Comparison of ENCODE assay signal across 20 cellular contexts in the genomic region with DNA sequence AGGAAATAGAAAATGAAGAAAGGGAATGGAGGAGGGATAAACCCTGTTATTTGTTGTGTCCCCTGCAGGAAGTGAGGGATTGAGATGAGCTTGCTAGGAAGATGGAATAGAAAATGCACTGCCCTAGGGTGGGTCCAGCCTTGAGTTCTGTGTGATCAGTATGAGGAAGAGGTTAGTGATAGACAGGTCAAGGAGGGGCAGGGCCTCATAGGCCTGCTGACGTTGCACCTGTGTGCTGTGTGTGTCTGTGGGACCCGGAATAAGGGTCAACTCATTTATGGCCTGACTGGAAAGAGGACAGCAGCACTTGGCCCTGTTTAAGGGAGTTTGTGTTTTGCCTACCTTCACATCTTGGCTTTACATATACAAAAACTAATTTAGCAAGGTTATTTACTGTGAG. TPM values are rescaled to one million over a fixed set of nuclear protein-coding genes. Genes with fewer than 3 reads are reported as not detected.
DNase-seq lines count a peak whose midpoint lies in the region; TF ChIP-seq lines count a peak whose summit lies in the region.
"Had no signal": no experiment of that assay in that cellular context is flagged by ENCODE, and none has a peak within 500 bp of the region (broad histone marks: within the 10 kb centered on the region; RNA-seq: fewer than 3 reads in every experiment).

No MANE protein-coding gene starts in this region.

- H3K27ac ChIP-seq in mammary epithelial cell (ENCODE audit: insufficient read depth, low read depth, low read length): no peak overlapping the region
- no peak overlapping the region for H3K27ac ChIP-seq in breast epithelium
- peak overlapping the region; percentile 2 for H3K27ac ChIP-seq in OCI-LY1 (ENCODE audit: low read depth, low read length, poor library complexity, severe bottlenecking)
- peak overlapping the region in 3 of 4 donors; percentile 94 to 97 (median 97) for H3K27ac ChIP-seq in transverse colon
- H3K27ac ChIP-seq in CD8-positive, alpha-beta memory T cell (ENCODE audit: low read depth, low read length): no peak overlapping the region
- H3K27ac ChIP-seq: GM23248, stomach had no signal

- DNase-seq in mammary epithelial cell (no peak), breast epithelium (ENCODE audit: low spot score in 2 of 2) (no peak), endothelial cell (ENCODE audit: low spot score) (no peak), transverse colon (peak; percentile 29), NCI-H510A treated with DMSO at 0.1 percent for 48 hours (lab: John Stamatoyannopoulos, UW) (no peak), T1000 (lab: John Stamatoyannopoulos, UW) (no peak)
- DNase-seq in CD8-positive, alpha-beta memory T cell: no peak
- DNase-seq: activated CD4-positive, alpha-beta T cell treated with anti-CD3 and anti-CD28 coated beads, Interleukin-2, amount 50 U/mL, for 48 hours; activated naive CD4-positive, alpha-beta T cell treated with anti-CD3 and anti-CD28 coated beads for 36 hours; amygdala; GM23248; mesenchymal stem cell; NCI-H1092 treated with DMSO at 0.1 percent for 48 hours; NCI-H187; OCI-M1; stimulated activated CD4-positive, alpha-beta T cell treated with anti-CD3 and anti-CD28 coated beads, Interleukin-4, amount 100 ng/mL, for 1 hour; stomach; T-helper 1 cell had no signal

- no peak overlapping the region for H3K4me2 ChIP-seq in mammary epithelial cell (ENCODE audit: insufficient read depth, low read depth, low read length)
- H3K4me2 ChIP-seq in OCI-LY1 (ENCODE audit: low read length): peak overlapping the region; percentile 90; the same call in 1 of the 2 replicates

- H3K9me3 ChIP-seq in mammary epithelial cell (replicated peaks; ENCODE audit: insufficient read depth, low read length): peaks cover 7% of the 10 kb centered on the region
- H3K9me3 ChIP-seq in breast epithelium: no peaks in the 10 kb centered on the region
- H3K9me3 ChIP-seq in OCI-LY1 (ENCODE audit: low read length): peaks cover 2% of the 10 kb centered on the region
- H3K9me3 ChIP-seq in transverse colon: no peaks in the 10 kb centered on the region
- H3K9me3 ChIP-seq in CD8-positive, alpha-beta memory T cell (ENCODE audit: low read length): peaks cover 3% of the 10 kb centered on the region
- H3K9me3 ChIP-seq: stomach had no signal

- peak overlapping the region; percentile 10 for H3K27ac Mint-ChIP-seq in endothelial cell (ENCODE audit: unreplicated experiment)
- peak overlapping the region in 2 of 8 donors; percentile 14 to 74 for H3K27ac Mint-ChIP-seq in CD8-positive, alpha-beta memory T cell
- H3K27ac Mint-ChIP-seq: activated naive CD4-positive, alpha-beta T cell treated with anti-CD3 and anti-CD28 coated beads for 36 hours; progenitor cell of endocrine pancreas had no signal

- in situ Hi-C loops in mammary epithelial cell (cut with MboI; ENCODE audit: low sequenced_read_pairs in 2 of 2): loop anchor here in 1 of 2 donors (10.0 kb wide), 1 partner anchor 60 kb away; a partner anchor contains a TSS
- in situ Hi-C loops in transverse colon (cut with MboI; ENCODE audit: low pct_ligation_motif_present in 1 of 4, low pct_unique_long_range_greater_than_20kb in 1 of 4, low sequenced_read_pairs in 3 of 4): no loop called here

- no peak overlapping the region for H2AFZ ChIP-seq in mammary epithelial cell (ENCODE audit: low read depth, low read length)
- no peak overlapping the region for H2AFZ ChIP-seq in OCI-LY1 (ENCODE audit: low read length)
- H2AFZ ChIP-seq: GM23248 had no signal

- POLR2A ChIA-PET in CD8-positive, alpha-beta memory T cell (lab: Charles Lee): no interaction called here

- dilution Hi-C loops in mammary epithelial cell (cut with HindIII; ENCODE audit: low sequenced_read_pairs): loop anchor here (5.0 kb wide), 3 partner anchors 43 to 88 kb away; no protein-coding TSS in a partner anchor

- intact Hi-C loops in mammary epithelial cell (cut with micrococcal nuclease): loop anchor here (10.0 kb wide), 1 partner anchor 90 kb away; no protein-coding TSS in a partner anchor
- intact Hi-C loops in breast epithelium (cut with DNase I; ENCODE audit: low total_unique reads): no loop called here
- intact Hi-C loops in transverse colon (cut with DNase I; ENCODE audit: low total_unique reads): no loop called here

- peaks cover 19% of the 10 kb centered on the region for H3K36me3 Mint-ChIP-seq in endothelial cell (ENCODE audit: low read depth, unreplicated experiment)
- peaks cover 0 to 25% (median 6%) of the 10 kb centered on the region in 3 donors for H3K36me3 Mint-ChIP-seq in CD8-positive, alpha-beta memory T cell

- H3K9me2 ChIP-seq in OCI-LY1 (ENCODE audit: low read depth, low read length): no peaks in the 10 kb centered on the region

- no peaks in the 10 kb centered on the region for H3K27me3 ChIP-seq in mammary epithelial cell (ENCODE audit: insufficient read depth, low read length)
- H3K27me3 ChIP-seq in breast epithelium: no peaks in the 10 kb centered on the region
- no peaks in the 10 kb centered on the region for H3K27me3 ChIP-seq in OCI-LY1 (ENCODE audit: insufficient read depth, low read length)
- H3K27me3 ChIP-seq in transverse colon: no peaks in the 10 kb centered on the region
- H3K27me3 ChIP-seq in CD8-positive, alpha-beta memory T cell (ENCODE audit: insufficient read depth, low read length, poor library complexity, severe bottlenecking): no peaks in the 10 kb centered on the region
- H3K27me3 ChIP-seq: stomach had no signal

- no peak for TF ChIP-seq POLR2A in breast epithelium (IDR thresholded peaks at IDR 0.05)
- no peak for TF ChIP-seq POLR2A in transverse colon (IDR thresholded peaks at IDR 0.05)

- H4K20me1 ChIP-seq in mammary epithelial cell (ENCODE audit: insufficient read depth, low read length): no peaks in the 10 kb centered on the region
- H4K20me1 ChIP-seq in OCI-LY1 (ENCODE audit: insufficient read depth, low read length): no peaks in the 10 kb centered on the region

- CTCF ChIA-PET in mammary epithelial cell (lab: Charles Lee; ENCODE audit: low non-redundant PET): no interaction called here
- CTCF ChIA-PET in CD8-positive, alpha-beta memory T cell (lab: Charles Lee): interaction anchor here (1.8 kb wide), 1 partner anchor 23 kb away, joined by 4 read pairs; no protein-coding TSS in a partner anchor

- H3K9ac ChIP-seq in mammary epithelial cell (ENCODE audit: insufficient read depth, low read length) (no peak overlapping the region), OCI-LY1 (ENCODE audit: low read length) (no peak overlapping the region)
- H3K9ac ChIP-seq: GM23248 had no signal

- H3K27me3 Mint-ChIP-seq in endothelial cell (ENCODE audit: unreplicated experiment): peaks cover 7% of the 10 kb centered on the region
- H3K27me3 Mint-ChIP-seq in CD8-positive, alpha-beta memory T cell: peaks cover 0 to 1% of the 10 kb centered on the region in 2 donors
- H3K27me3 Mint-ChIP-seq: progenitor cell of endocrine pancreas had no signal

- H3K4me1 Mint-ChIP-seq in endothelial cell (ENCODE audit: unreplicated experiment): peaks cover 34% of the 10 kb centered on the region
- H3K4me1 Mint-ChIP-seq in CD8-positive, alpha-beta memory T cell: peaks cover 21 to 52% (median 27%) of the 10 kb centered on the region in 3 donors

- BruUV-seq in mammary epithelial cell (replicated peaks; lab: Mats Ljungman, UMichigan): TSS peak; percentile 3

- WGBS in mammary epithelial cell (ENCODE audit: low coverage, missing lambda C conversion rate): 97% methylated on average over 2 of the region's 2 CpGs
- WGBS in transverse colon (ENCODE audit: low coverage in 1 of 2), 2 donors: 75% methylated on average over 2 of the region's 2 CpGs; no CpG with 5 or more reads in 1 of the 2 donors

- H3K79me2 ChIP-seq in mammary epithelial cell (ENCODE audit: insufficient read depth, low read length): peaks cover 83% of the 10 kb centered on the region
- peaks cover 40% of the 10 kb centered on the region for H3K79me2 ChIP-seq in OCI-LY1 (ENCODE audit: insufficient read depth, low read length)

- peak overlapping the region; percentile 29 for H3K4me3 Mint-ChIP-seq in endothelial cell (ENCODE audit: unreplicated experiment)
- H3K4me3 Mint-ChIP-seq in CD8-positive, alpha-beta memory T cell: peak overlapping the region in 2 of 7 donors; percentile 61 to 66
- H3K4me3 Mint-ChIP-seq: activated naive CD4-positive, alpha-beta T cell treated with anti-CD3 and anti-CD28 coated beads for 36 hours had no signal

- H3K36me3 ChIP-seq in mammary epithelial cell (ENCODE audit: insufficient read depth, low read length): peaks cover 11% of the 10 kb centered on the region
- H3K36me3 ChIP-seq in breast epithelium: no peaks in the 10 kb centered on the region
- H3K36me3 ChIP-seq in OCI-LY1 (ENCODE audit: insufficient read depth, low read length): peaks cover 36% of the 10 kb centered on the region
- no peaks in the 10 kb centered on the region for H3K36me3 ChIP-seq in transverse colon
- peaks cover 15% of the 10 kb centered on the region for H3K36me3 ChIP-seq in CD8-positive, alpha-beta memory T cell (ENCODE audit: insufficient read depth, low read length)

- TF ChIP-seq EP300 in transverse colon (IDR thresholded peaks at IDR 0.05; ENCODE audit: low read depth): no peak

- H3K4me3 ChIP-seq in mammary epithelial cell (replicated peaks in 1 of 3; ENCODE audit: insufficient read depth in 1 of 3, low read depth in 2 of 3, low read length in 3 of 3) (no peak overlapping the region), breast epithelium (no peak overlapping the region), OCI-LY1 (ENCODE audit: low read depth, low read length, poor library complexity, severe bottlenecking) (no peak overlapping the region), transverse colon (no peak overlapping the region)
- H3K4me3 ChIP-seq in CD8-positive, alpha-beta memory T cell (ENCODE audit: low read length): no peak overlapping the region
- H3K4me3 ChIP-seq: GM23248, stomach had no signal

- H3K4me1 ChIP-seq in mammary epithelial cell (ENCODE audit: insufficient read depth, low read length) (peaks cover 16% of the 10 kb centered on the region), breast epithelium (peaks cover 9 to 11% of the 10 kb centered on the region in 2 donors), OCI-LY1 (ENCODE audit: insufficient read depth, low read length, severe bottlenecking) (peaks cover 29% of the 10 kb centered on the region), transverse colon (peaks cover 0 to 37% (median 30%) of the 10 kb centered on the region in 4 donors)
- H3K4me1 ChIP-seq in CD8-positive, alpha-beta memory T cell (ENCODE audit: insufficient read depth, low read length): peaks cover 29% of the 10 kb centered on the region

- no peaks in the 10 kb centered on the region for H3F3A ChIP-seq in OCI-LY1 (ENCODE audit: insufficient read depth, low read length)

- no peak for TF ChIP-seq CTCF in mammary epithelial cell (conservative IDR thresholded peaks at IDR 0.05 in 1 of 2, IDR thresholded peaks at IDR 0.05 in 1 of 2; ENCODE audit: extremely low read depth in 1 of 2, insufficient read depth in 1 of 2, low read depth in 1 of 2, low read length in 2 of 2)
- TF ChIP-seq CTCF in breast epithelium (IDR thresholded peaks at IDR 0.05): no peak
- TF ChIP-seq CTCF in OCI-LY1 (IDR thresholded peaks at IDR 0.05; ENCODE audit: low read length): no peak
- TF ChIP-seq CTCF in endothelial cell (IDR thresholded peaks at IDR 0.05; ENCODE audit: unreplicated experiment): no peak
- TF ChIP-seq CTCF in transverse colon (IDR thresholded peaks at IDR 0.05): no peak

- no peaks in the 10 kb centered on the region for H3K9me3 Mint-ChIP-seq in endothelial cell (ENCODE audit: unreplicated experiment)
- no peaks in the 10 kb centered on the region for H3K9me3 Mint-ChIP-seq in CD8-positive, alpha-beta memory T cell

RNA-seq across cellular contexts. Expression of a gene that starts 26.3 kb away (rescaled TPM):
- total RNA-seq in mammary epithelial cell (10 to 100 TPM; 68.3 to 96.1 TPM), breast epithelium (10 to 100 TPM; 58.0 to 87.2 (median 75.2) TPM), endothelial cell (ENCODE audit: unreplicated experiment) (65.5 TPM), transverse colon (10 to 100 TPM; 54.8 to 96.7 (median 78.1) TPM)
- polyA plus RNA-seq in mammary epithelial cell: 115 TPM
- polyA minus RNA-seq in mammary epithelial cell: 45.0 TPM
- total RNA-seq in CD8-positive, alpha-beta memory T cell: 10 to 100 TPM; 41.1 to 44.9 TPM
- polyA plus RNA-seq in CD8-positive, alpha-beta memory T cell: 28.4 TPM

RNA-seq across cellular contexts. Expression of a gene that starts 44.4 kb away (rescaled TPM):
- total RNA-seq in mammary epithelial cell: 1 to 10 TPM; 3.5 to 4.1 TPM
- 3.9 TPM for polyA plus RNA-seq in mammary epithelial cell
- 0.57 TPM for polyA minus RNA-seq in mammary epithelial cell
- total RNA-seq in breast epithelium: 1 to 10 TPM; 3.7 to 7.9 (median 6.0) TPM
- 36.8 TPM for total RNA-seq in endothelial cell (ENCODE audit: unreplicated experiment)
- 10 to 100 TPM in 3 of 4 donors, 1 to 10 TPM in 1; 6.8 to 33.7 (median 14.2) TPM for total RNA-seq in transverse colon
- total RNA-seq in CD8-positive, alpha-beta memory T cell: under 1 TPM; 0.13 to 0.18 TPM
- polyA plus RNA-seq in CD8-positive, alpha-beta memory T cell: 0.94 TPM

RNA-seq across cellular contexts. Expression of a gene that starts 51.7 kb away (rescaled TPM):
- total RNA-seq in mammary epithelial cell (100 to 1,000 TPM in 1 of 2 donors, 10 to 100 TPM in 1; 99.5 to 103 TPM), breast epithelium (1 to 10 TPM; 1.6 to 2.9 (median 1.8) TPM), endothelial cell (ENCODE audit: unreplicated experiment) (95.7 TPM), transverse colon (10 to 100 TPM in 1 of 4 donors, 1 to 10 TPM in 3; 2.4 to 12.7 (median 4.6) TPM)
- 110 TPM for polyA plus RNA-seq in mammary epithelial cell
- 135 TPM for polyA minus RNA-seq in mammary epithelial cell
- under 1 TPM; 0.31 to 0.38 TPM for total RNA-seq in CD8-positive, alpha-beta memory T cell
- polyA plus RNA-seq in CD8-positive, alpha-beta memory T cell: not detected

RNA-seq across cellular contexts. Expression of a gene that starts 56.2 kb away (rescaled TPM):
- 1 to 10 TPM; 1.7 to 6.8 TPM for total RNA-seq in mammary epithelial cell
- polyA plus RNA-seq in mammary epithelial cell: 1.7 TPM
- polyA minus RNA-seq in mammary epithelial cell: not detected
- total RNA-seq in breast epithelium: 1 to 10 TPM; 3.7 to 7.2 (median 3.8) TPM
- 2.9 TPM for total RNA-seq in endothelial cell (ENCODE audit: unreplicated experiment)
- total RNA-seq in transverse colon: 1 to 10 TPM; 2.9 to 7.2 (median 6.7) TPM
- total RNA-seq in CD8-positive, alpha-beta memory T cell: 1 to 10 TPM; 1.9 to 2.6 TPM
- polyA plus RNA-seq in CD8-positive, alpha-beta memory T cell: 0.86 TPM

Comparison
In these comparisons a context has a peak if more than half of its experiments do, and no peak if none do; other contexts are left out.
1. H3K27ac ChIP-seq: peak in OCI-LY1 (single experiment) and transverse colon (3 of 4); none in mammary epithelial cell (single experiment), breast epithelium (0 of 2) and CD8-positive, alpha-beta memory T cell (single experiment).